In genomic region chr6:33691456-33692077, GRCh38 we compare ENCODE assay signal across 19 cellular contexts. TPM values are rescaled to one million over a fixed set of nuclear protein-coding genes. Genes with fewer than 3 reads are reported as not detected.
DNase-seq lines count a peak whose midpoint lies in the region; ATAC-seq and TF ChIP-seq lines count a peak whose summit lies in the region.
"Had no signal": no experiment of that assay in that cellular context is flagged by ENCODE, and none has a peak within 500 bp of the region (broad histone marks: within the 10 kb centered on the region; RNA-seq: fewer than 3 reads in every experiment).

No MANE protein-coding gene starts in this region.

- H3K27me3 Mint-ChIP-seq in activated CD4-positive, alpha-beta T cell treated with anti-CD3 and anti-CD28 coated beads, Interleukin-2, amount 10 ng/mL, durations not matched to agents 24 days and 14 days, result no peaks in the 10 kb centered on the region
- H3K27me3 Mint-ChIP-seq in T-helper 17 cell, result no peaks in the 10 kb centered on the region

- DNase-seq in activated CD4-positive, alpha-beta T cell treated with anti-CD3 and anti-CD28 coated beads, Interleukin-2, amount 10 ng/mL, durations not matched to agents 24 days and 14 days, result no peak
- DNase-seq in activated CD4-positive, alpha-beta T cell treated with anti-CD3 and anti-CD28 coated beads, Interleukin-2, amount 50 U/mL, for 1 hour, result no peak
- DNase-seq in T-helper 17 cell (no peak), heart right ventricle (no peak), gastrocnemius medialis (no peak), amniotic stem cell (lab: John Stamatoyannopoulos, UW) (no peak), testis (no peak)
- DNase-seq: activated T-cell treated with anti-CD3 and anti-CD28 coated beads, Interleukin-2, amount 50 U/mL, for 4 hours; hippocampal formation; Karpas-422; NCI-H2029 treated with DMSO at 0.1 percent for 48 hours; NCI-H748 treated with DMSO at 0.1 percent for 48 hours; occipital lobe had no signal

- TF ChIP-seq POLR2A in gastrocnemius medialis (IDR thresholded peaks at IDR 0.05) (no peak), testis (IDR thresholded peaks at IDR 0.05) (no peak)

- 84 to 85% methylated on average over 15 of the region's 15 CpGs for WGBS in heart right ventricle, 2 donors
- WGBS in testis, 2 donors, result 83 to 86% methylated on average over 9 to 15 of the region's 15 CpGs

- in situ Hi-C loops in gastrocnemius medialis (cut with MboI; ENCODE audit: low sequenced_read_pairs in 4 of 4), result no loop called here

- peaks cover 42% of the 10 kb centered on the region for H3K4me1 Mint-ChIP-seq in activated CD4-positive, alpha-beta T cell treated with anti-CD3 and anti-CD28 coated beads, Interleukin-2, amount 10 ng/mL, durations not matched to agents 24 days and 14 days
- H3K4me1 Mint-ChIP-seq in T-helper 17 cell, result peaks cover 44% of the 10 kb centered on the region

- H3K4me3 ChIP-seq in heart right ventricle, result no peak overlapping the region
- no peak overlapping the region for H3K4me3 ChIP-seq in gastrocnemius medialis
- no peak overlapping the region for H3K4me3 ChIP-seq in testis
- H3K4me3 ChIP-seq: breast epithelium, lower lobe of right lung, upper lobe of left lung had no signal

- H3K27ac ChIP-seq in heart right ventricle (peak overlapping the region in 9 of 10 donors; percentile 67 to 88 (median 79)), gastrocnemius medialis (peak overlapping the region; percentile 77 to 82 (median 80)), testis (peak overlapping the region in 1 of 2 donors; percentile 53)
- H3K27ac ChIP-seq: epithelial cell of prostate had no signal

- H3K4me1 ChIP-seq in heart right ventricle (peaks cover 48 to 65% (median 54%) of the 10 kb centered on the region in 9 donors), gastrocnemius medialis (peaks cover 49 to 51% of the 10 kb centered on the region in 2 donors), testis (peaks cover 23% of the 10 kb centered on the region)

- no peaks in the 10 kb centered on the region for H3K9me3 Mint-ChIP-seq in activated CD4-positive, alpha-beta T cell treated with anti-CD3 and anti-CD28 coated beads, Interleukin-2, amount 10 ng/mL, durations not matched to agents 24 days and 14 days
- H3K9me3 Mint-ChIP-seq: activated T-cell treated with anti-CD3 and anti-CD28 coated beads, Interleukin-2, amount 50 U/mL, for 4 hours had no signal

- no peak overlapping the region for H3K4me3 Mint-ChIP-seq in activated CD4-positive, alpha-beta T cell treated with anti-CD3 and anti-CD28 coated beads, Interleukin-2, amount 10 ng/mL, durations not matched to agents 24 days and 14 days
- no peak overlapping the region for H3K4me3 Mint-ChIP-seq in T-helper 17 cell

- intact Hi-C loops in activated CD4-positive, alpha-beta T cell treated with anti-CD3 and anti-CD28 coated beads, Interleukin-2, amount 10 ng/mL, durations not matched to agents 24 days and 14 days (cut with micrococcal nuclease), result loop anchor here (5.0 to 10.0 kb wide), 2 partner anchors 59 to 237 kb away; partner anchors contain the start of gene ZBTB9
- intact Hi-C loops in heart right ventricle (cut with DNase I) (loop anchor here in 2 of 10 donors (10.0 kb wide), 2 partner anchors 257 to 487 kb away; partner anchors contain the start of genes HSD17B8 (in 1 of the 2), RING1 (in 1 of the 2), RXRB (in 1 of the 2) and SLC39A7 (in 1 of the 2)), gastrocnemius medialis (cut with DNase I; ENCODE audit: low total_unique reads) (no loop called here), testis (cut with DNase I; ENCODE audit: low total_unique reads) (no loop called here)

- TF ChIP-seq CTCF in heart right ventricle (IDR thresholded peaks at IDR 0.05) (no peak), gastrocnemius medialis (IDR thresholded peaks at IDR 0.05 in 4 of 5, conservative IDR thresholded peaks at IDR 0.05 in 1 of 5) (no peak), testis (IDR thresholded peaks at IDR 0.05) (no peak)

- H3K27ac Mint-ChIP-seq in activated CD4-positive, alpha-beta T cell treated with anti-CD3 and anti-CD28 coated beads, Interleukin-2, amount 10 ng/mL, durations not matched to agents 24 days and 14 days, result peak overlapping the region; percentile 51
- H3K27ac Mint-ChIP-seq in T-helper 17 cell, result peak overlapping the region; percentile 99

- no peaks in the 10 kb centered on the region for H3K9me3 ChIP-seq in T-helper 17 cell (ENCODE audit: control insufficient read depth, low read length, poor library complexity, severe bottlenecking)
- H3K9me3 ChIP-seq in heart right ventricle, result no peaks in the 10 kb centered on the region
- H3K9me3 ChIP-seq in gastrocnemius medialis, result no peaks in the 10 kb centered on the region
- H3K9me3 ChIP-seq in testis, result no peaks in the 10 kb centered on the region
- H3K9me3 ChIP-seq: breast epithelium, lower lobe of right lung, upper lobe of left lung had no signal

- ATAC-seq in T-helper 17 cell (no peak), heart right ventricle (peak in 1 of 8 donors; percentile 2), gastrocnemius medialis (no peak), HG02981 (IDR thresholded peaks at IDR 0.05; ENCODE audit: unreplicated experiment) (no peak)
- ATAC-seq: activated T-cell treated with anti-CD3 and anti-CD28 coated beads, Interleukin-2, amount 50 U/mL, for 4 hours had no signal

- H3K36me3 Mint-ChIP-seq in activated CD4-positive, alpha-beta T cell treated with anti-CD3 and anti-CD28 coated beads, Interleukin-2, amount 10 ng/mL, durations not matched to agents 24 days and 14 days (ENCODE audit: low read depth), result peaks cover 61% of the 10 kb centered on the region
- peaks cover 15% of the 10 kb centered on the region for H3K36me3 Mint-ChIP-seq in T-helper 17 cell (ENCODE audit: low read depth)

- peaks cover 0 to 91% (median 4%) of the 10 kb centered on the region in 9 donors for H3K36me3 ChIP-seq in heart right ventricle
- H3K36me3 ChIP-seq in gastrocnemius medialis, result no peaks in the 10 kb centered on the region
- H3K36me3 ChIP-seq in testis (ENCODE audit: low read depth, missing control alignments), result no peaks in the 10 kb centered on the region

- H3K27me3 ChIP-seq in heart right ventricle (no peaks in the 10 kb centered on the region), gastrocnemius medialis (no peaks in the 10 kb centered on the region), testis (no peaks in the 10 kb centered on the region)
- H3K27me3 ChIP-seq: breast epithelium, upper lobe of left lung had no signal

RNA-seq across cellular contexts. Expression of gene UQCC2, which starts 19.9 kb away (rescaled TPM):
- total RNA-seq in activated CD4-positive, alpha-beta T cell treated with anti-CD3 and anti-CD28 coated beads, Interleukin-2, amount 10 ng/mL, durations not matched to agents 24 days and 14 days, result 131 and 137 TPM in 2 replicates
- total RNA-seq in T-helper 17 cell, result 10 to 100 TPM; 17.3 to 19.8 TPM
- 100 to 1,000 TPM; 222 to 328 (median 245) TPM for total RNA-seq in heart right ventricle
- 100 to 1,000 TPM; 200 to 598 TPM for polyA plus RNA-seq in heart right ventricle
- 100 to 1,000 TPM in 1 of 4 donors, 10 to 100 TPM in 3; 50.7 to 101 (median 63.5) TPM for total RNA-seq in gastrocnemius medialis
- total RNA-seq in testis, result 10 to 100 TPM; 18.1 to 36.2 TPM
- polyA plus RNA-seq in testis (ENCODE audit: insufficient read depth, low read depth, low replicate concordance), result 119 TPM

RNA-seq across cellular contexts. Expression of gene IP6K3, which starts 55.1 kb away (rescaled TPM):
- total RNA-seq in activated CD4-positive, alpha-beta T cell treated with anti-CD3 and anti-CD28 coated beads, Interleukin-2, amount 10 ng/mL, durations not matched to agents 24 days and 14 days, result not detected in 2 replicates
- not detected for total RNA-seq in T-helper 17 cell
- total RNA-seq in heart right ventricle, result 10 to 100 TPM; 15.9 to 55.7 (median 27.5) TPM
- 10 to 100 TPM; 18.4 to 32.6 TPM for polyA plus RNA-seq in heart right ventricle
- total RNA-seq in gastrocnemius medialis, result 100 to 1,000 TPM; 287 to 570 (median 348) TPM
- under 1 TPM in 1 of 2 donors, not detected in 1; 0.16 TPM for total RNA-seq in testis
- polyA plus RNA-seq in testis (ENCODE audit: insufficient read depth, low read depth, low replicate concordance), result 0.15 TPM
- total RNA-seq: A673; activated T-cell treated with anti-CD3 and anti-CD28 coated beads, Interleukin-2, amount 50 U/mL, for 4 hours; occipital lobe had no signal

Comparison
In these comparisons a context has a peak if more than half of its experiments do, and no peak if none do; other contexts are left out.
1. RNA of gene IP6K3, which starts 55.1 kb away (total RNA-seq): 287 to 570 TPM in gastrocnemius medialis and 15.9 to 55.7 TPM in heart right ventricle; 0.16 TPM in testis, not detected in activated CD4-positive, alpha-beta T cell treated with anti-CD3 and anti-CD28 coated beads, Interleukin-2, amount 10 ng/mL, durations not matched to agents 24 days and 14 days and not detected in T-helper 17 cell; every median in the first group is over 10 times any median in the second.